16 cellular contexts compared by ENCODE assay signal in genomic region chr4:22471419-22471818, GRCh38. TPM values are rescaled to one million over a fixed set of nuclear protein-coding genes. Genes with fewer than 3 reads are reported as not detected.
DNase-seq lines count a peak whose midpoint lies in the region; ATAC-seq, FAIRE-seq and TF ChIP-seq lines count a peak whose summit lies in the region.
"Had no signal": no experiment of that assay in that cellular context is flagged by ENCODE, and none has a peak within 500 bp of the region (broad histone marks: within the 10 kb centered on the region; RNA-seq: fewer than 3 reads in every experiment).

No MANE protein-coding gene starts in this region.

- H3K27ac ChIP-seq in RWPE1 (peak overlapping the region; percentile 73), foreskin keratinocyte (peak overlapping the region; percentile 76), keratinocyte (ENCODE audit: control insufficient read depth, insufficient read depth, low read length) (peak overlapping the region; percentile 50), trophoblast cell (ENCODE audit: low read depth, low read length) (no peak overlapping the region)
- H3K27ac ChIP-seq: SJSA1 had no signal

- POLR2A ChIA-PET in RWPE1 (lab: Yijun Ruan, JAX; ENCODE audit: low non-redundant PET), result no interaction called here

- no peak overlapping the region for H2BK5ac ChIP-seq in trophoblast cell (ENCODE audit: low read depth, low read length, poor library complexity)

- H3K4me3 ChIP-seq in keratinocyte (ENCODE audit: control insufficient read depth in 2 of 3, extremely low read depth in 1 of 3, insufficient read depth in 2 of 3, low read depth in 1 of 3, low read length in 3 of 3) (no peak overlapping the region), trophoblast cell (ENCODE audit: low read depth, low read length) (no peak overlapping the region)
- H3K4me3 ChIP-seq: SJSA1 had no signal

- FAIRE-seq in keratinocyte (lab: Jason Lieb, UNC) (no peak), GM12891 (lab: Jason Lieb, UNC) (no peak)
- FAIRE-seq: GM18507, H1 had no signal

- no peak overlapping the region for H4K8ac ChIP-seq in trophoblast cell (ENCODE audit: low read depth, low read length)

- H3K4me1 ChIP-seq in foreskin keratinocyte, result peaks cover 41% of the 10 kb centered on the region
- peaks cover 41% of the 10 kb centered on the region for H3K4me1 ChIP-seq in keratinocyte (ENCODE audit: control insufficient read depth, extremely low read depth, insufficient read depth, low read length)
- H3K4me1 ChIP-seq in trophoblast cell (ENCODE audit: control insufficient read depth in 1 of 2, insufficient read depth in 2 of 2, low read length in 2 of 2), result peaks cover 0 to 6% of the 10 kb centered on the region in 2 experiments
- H3K4me1 ChIP-seq: SJSA1 had no signal

- no peak overlapping the region for H4K12ac ChIP-seq in trophoblast cell (ENCODE audit: low read depth, low read length)

- peak overlapping the region; percentile 61 for H3K14ac ChIP-seq in trophoblast cell (ENCODE audit: low read length)

- CTCF ChIA-PET in RWPE1 (lab: Yijun Ruan, JAX), result interaction anchor here (0.7 kb wide), 1 partner anchor 959 kb away, joined by 3 read pairs; no protein-coding TSS in a partner anchor

- no peak overlapping the region for H2AK5ac ChIP-seq in trophoblast cell (ENCODE audit: low read length)

- ATAC-seq in foreskin keratinocyte, result no peak

- H4K20me1 ChIP-seq in keratinocyte (ENCODE audit: control insufficient read depth, extremely low read depth, insufficient read depth, low read length), result no peaks in the 10 kb centered on the region

- H3K36me3 ChIP-seq in keratinocyte (ENCODE audit: control insufficient read depth in 2 of 2, extremely low read depth in 1 of 2, insufficient read depth in 2 of 2, low read length in 2 of 2), result peaks cover 3 to 5% of the 10 kb centered on the region in 2 experiments
- H3K36me3 ChIP-seq in trophoblast cell (ENCODE audit: control insufficient read depth in 1 of 2, insufficient read depth in 2 of 2, low read length in 2 of 2), result peaks cover 0 to 5% of the 10 kb centered on the region in 2 experiments
- H3K36me3 ChIP-seq: SJSA1 had no signal

- peak overlapping the region; percentile 58 for H2BK12ac ChIP-seq in trophoblast cell (ENCODE audit: low read length)

- H4K91ac ChIP-seq in trophoblast cell (ENCODE audit: low read depth, low read length), result no peak overlapping the region

- dilution Hi-C loops in keratinocyte (cut with MboI; ENCODE audit: extremely low pct_ligation_motif_present, low sequenced_read_pairs), result no loop called here

- no peak overlapping the region for H3K4ac ChIP-seq in trophoblast cell (ENCODE audit: low read depth, low read length)

- H3K9ac ChIP-seq in keratinocyte (ENCODE audit: control insufficient read depth, extremely low read depth, insufficient read depth, low read length) (no peak overlapping the region), trophoblast cell (ENCODE audit: low read length) (no peak overlapping the region)

- no peak for TF ChIP-seq CTCF in RWPE1 (conservative IDR thresholded peaks at IDR 0.05; ENCODE audit: low read depth)
- TF ChIP-seq CTCF in foreskin keratinocyte (conservative IDR thresholded peaks at IDR 0.05), result no peak
- no peak for TF ChIP-seq CTCF in keratinocyte (optimal IDR thresholded peaks at IDR 0.05 in 1 of 3, IDR thresholded peaks at IDR 0.05 in 1 of 3, conservative IDR thresholded peaks at IDR 0.05 in 1 of 3; ENCODE audit: extremely low read depth in 1 of 3, insufficient read depth in 2 of 3, low read length in 3 of 3)

- WGBS in trophoblast cell (ENCODE audit: extremely low coverage, insufficient coverage, insufficient read length), result no CpG with 5 or more reads among the region's 4 CpGs

- no peak for TF ChIP-seq POLR2A in GM12891 (IDR thresholded peaks at IDR 0.05; ENCODE audit: low read depth, low read length)

- H3K4me2 ChIP-seq in keratinocyte (ENCODE audit: control insufficient read depth, extremely low read depth, insufficient read depth, low read depth, low read length) (no peak overlapping the region), trophoblast cell (ENCODE audit: low read length) (no peak overlapping the region)

- H3K79me1 ChIP-seq in trophoblast cell (ENCODE audit: low read length), result no peaks in the 10 kb centered on the region

- peaks cover 53% of the 10 kb centered on the region for H3K79me2 ChIP-seq in keratinocyte (ENCODE audit: control insufficient read depth, insufficient read depth, low read length)
- no peaks in the 10 kb centered on the region for H3K79me2 ChIP-seq in trophoblast cell (ENCODE audit: control insufficient read depth, insufficient read depth, low read length, poor library complexity)

- H2AFZ ChIP-seq in keratinocyte (ENCODE audit: control insufficient read depth, low read length) (no peak overlapping the region), trophoblast cell (ENCODE audit: insufficient read depth, low read length, poor library complexity) (no peak overlapping the region)

- no peaks in the 10 kb centered on the region for H3K27me3 ChIP-seq in foreskin keratinocyte
- no peaks in the 10 kb centered on the region for H3K27me3 ChIP-seq in keratinocyte (ENCODE audit: control insufficient read depth, extremely low read depth, insufficient read depth, low read length)
- no peaks in the 10 kb centered on the region for H3K27me3 ChIP-seq in trophoblast cell (ENCODE audit: insufficient read depth, low read length)
- H3K27me3 ChIP-seq: SJSA1 had no signal

- peak overlapping the region; percentile 43 for H2BK120ac ChIP-seq in trophoblast cell (ENCODE audit: insufficient read depth, low read length, poor library complexity)

- DNase-seq in RWPE1 (ENCODE audit: low spot score) (no peak), foreskin keratinocyte (no peak), keratinocyte (ENCODE audit: low read depth, low spot score) (no peak), trophoblast cell (no peak), GM12891 (ENCODE audit: insufficient read length, low spot score) (no peak), AML-193 (lab: John Stamatoyannopoulos, UW) (no peak), NCI-H446 (lab: John Stamatoyannopoulos, UW) (no peak)
- DNase-seq: ACHN, GF-D8, NCI-H1417 treated with DMSO at 0.1 percent for 48 hours, NCI-H1930, NCI-H226, NCI-H524 treated with DMSO at 0.1 percent for 48 hours had no signal

- H3K18ac ChIP-seq in trophoblast cell (ENCODE audit: low read length), result peak overlapping the region; percentile 84

- H3K23ac ChIP-seq in trophoblast cell (ENCODE audit: low read length), result no peak overlapping the region

- H3K9me3 ChIP-seq in keratinocyte (ENCODE audit: control insufficient read depth, low read depth, low read length) (no peaks in the 10 kb centered on the region), trophoblast cell (ENCODE audit: insufficient read depth, low read depth, low read length) (no peaks in the 10 kb centered on the region)
- H3K9me3 ChIP-seq: SJSA1 had no signal

- peaks cover 2% of the 10 kb centered on the region for H3K9me1 ChIP-seq in keratinocyte (ENCODE audit: control insufficient read depth, extremely low read depth, insufficient read depth, low read length)

TF ChIP-seq in GM12891, 5 proteins besides CTCF, POLR2A, EP300 and RAD21:
- TF ChIP-seq POLR2AphosphoS5 (IDR thresholded peaks at IDR 0.05; ENCODE audit: low read depth, low read length) (no peak), PAX5 (IDR thresholded peaks at IDR 0.05; ENCODE audit: insufficient read depth, low read length, severe bottlenecking) (no peak), SPI1 (IDR thresholded peaks at IDR 0.05; ENCODE audit: low read depth, low read length) (no peak), TAF1 (IDR thresholded peaks at IDR 0.05; ENCODE audit: low read depth, low read length) (no peak), POU2F2 (IDR thresholded peaks at IDR 0.05; ENCODE audit: low read depth, low read length) (no peak)

RNA-seq across cellular contexts. Expression of gene ADGRA3, which starts 44.4 kb away (rescaled TPM):
- 47.6 and 47.7 TPM in 2 replicates for total RNA-seq in foreskin keratinocyte
- polyA plus RNA-seq in foreskin keratinocyte (13.5 and 17.0 TPM in 2 replicates), keratinocyte (35.1 to 38.7 TPM (median 36.4 TPM) in 3 replicates)
- polyA plus RNA-seq in keratinocyte (2011; ENCODE audit: low read depth), result 17.7 TPM
- 15.6 and 24.3 TPM in 2 replicates for polyA plus RNA-seq in keratinocyte (2011; cell fraction: cytosol; rRNA removed)
- polyA plus RNA-seq in keratinocyte (2011; cell fraction: nucleus; rRNA removed), result 61.9 and 72.5 TPM in 2 replicates
- 23.1 and 30.2 TPM in 2 replicates for polyA plus RNA-seq in keratinocyte (2012; ENCODE audit: low replicate concordance)
- polyA minus RNA-seq in keratinocyte, result 55.7 to 129 TPM (median 90.1 TPM) in 3 replicates
- polyA minus RNA-seq in keratinocyte (2011; cell fraction: cytosol; rRNA and poly(A)+ RNA removed), result 31.3 TPM
- 75.0 and 117 TPM in 2 replicates for polyA minus RNA-seq in keratinocyte (2011; cell fraction: nucleus; rRNA and poly(A)+ RNA removed)
- polyA plus RNA-seq in trophoblast cell (2013), result 12.6 and 15.3 TPM in 2 replicates
- 0.03 TPM for polyA plus RNA-seq in GM12891 (2012; ENCODE audit: low read depth, missing spikeins)
